1 cellular context compared by ENCODE assay signal in genomic region chr4:102321260-102321991, GRCh38.
TF ChIP-seq lines count a peak whose summit lies in the region.

No MANE protein-coding gene starts in this region.

TF ChIP-seq in GM12878, 131 proteins besides CTCF, POLR2A, EP300 and RAD21 (continued from another document):
- TF ChIP-seq RELB (IDR thresholded peaks at IDR 0.05; ENCODE audit: low read depth) (0 out of 2 replicates have a peak, but pooled peaks have one; percentile 38), HDAC6 (IDR thresholded peaks at IDR 0.05; ENCODE audit: unreplicated experiment) (no peak), CBX5 (IDR thresholded peaks at IDR 0.05; ENCODE audit: low read depth) (no peak), IKZF2 (IDR thresholded peaks at IDR 0.05) (peak; percentile 78; a peak in 2 of 4 replicates), RB1 (IDR thresholded peaks at IDR 0.05; ENCODE audit: borderline replicate concordance) (peak; percentile 36; the same call in 1 of the 2 replicates), POU2F2 (IDR thresholded peaks at IDR 0.05; ENCODE audit: borderline replicate concordance, low read depth, low read length) (peak; percentile 88; the same call in 2 of the 3 replicates), MEF2B (IDR thresholded peaks at IDR 0.05; ENCODE audit: partially characterized antibody, poor library complexity, severe bottlenecking) (peak; percentile 90), GATAD2B (conservative IDR thresholded peaks at IDR 0.05; ENCODE audit: low read depth) (0 out of 2 replicates have a peak, but pooled peaks have one; percentile 24), IKZF1 (conservative IDR thresholded peaks at IDR 0.05) (peak; percentile 71; the same call in 1 of the 2 replicates), ZBED1 (IDR thresholded peaks at IDR 0.05; ENCODE audit: borderline replicate concordance) (peak; percentile 48; the same call in 1 of the 2 replicates)
